ENCODE assay signal across 1 cellular context in genomic region chr22:45807156-45807915, GRCh38.
TF ChIP-seq lines count a peak whose summit lies in the region.

No MANE protein-coding gene starts in this region.

TF ChIP-seq in IMR-90, 13 proteins besides CTCF, POLR2A, EP300 and RAD21:
- TF ChIP-seq RCOR1 (IDR thresholded peaks at IDR 0.05; ENCODE audit: insufficient replicate concordance, low read length) (no peak), SMC3 (IDR thresholded peaks at IDR 0.05; ENCODE audit: low read depth, low read length) (0 out of 2 replicates have a peak, but pooled peaks have one; percentile 6), BHLHE40 (IDR thresholded peaks at IDR 0.05; ENCODE audit: low read depth, low read length) (no peak), FOS (IDR thresholded peaks at IDR 0.05; ENCODE audit: low read depth, low read length) (0 out of 2 replicates have a peak, but pooled peaks have one; percentile 21)
